Comparison of ENCODE assay signal across 12 cellular contexts in the genomic region with DNA sequence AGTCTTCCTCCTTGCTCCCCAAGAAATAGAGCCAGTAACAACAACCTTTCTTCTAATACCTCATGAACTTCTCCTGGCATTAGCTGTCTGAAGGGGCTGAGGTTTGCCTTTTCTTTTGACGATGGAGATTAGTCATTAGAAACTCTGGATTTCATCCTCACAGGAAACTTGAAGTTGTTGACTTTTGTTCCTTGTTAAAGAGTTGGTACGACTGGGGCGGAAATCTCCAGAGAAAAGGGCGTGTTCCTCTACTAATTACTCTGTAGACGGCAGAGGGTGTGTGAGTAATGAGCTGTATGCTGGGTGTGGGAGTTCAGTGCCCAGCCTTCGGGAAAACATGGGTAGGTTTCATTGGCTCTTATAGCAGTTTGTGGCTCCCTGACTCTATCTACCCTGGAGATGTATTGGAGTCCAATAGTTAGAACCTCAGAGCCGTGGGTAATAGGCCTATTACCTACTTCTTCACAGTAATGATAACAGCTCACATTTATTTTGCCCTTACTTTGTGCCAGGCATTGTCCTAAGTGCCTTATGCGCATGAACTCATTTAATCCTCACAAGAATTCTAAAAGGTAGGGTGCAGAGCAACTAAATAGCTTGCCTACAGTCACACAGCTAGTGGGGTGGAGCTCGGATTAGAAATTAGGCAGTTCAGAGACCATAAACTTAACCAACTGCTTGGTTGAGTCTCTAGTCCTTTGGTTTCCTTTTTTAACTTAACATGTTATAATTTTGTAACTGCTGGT. TPM values are rescaled to one million over a fixed set of nuclear protein-coding genes. Genes with fewer than 3 reads are reported as not detected.
A peak's percentile ranks its signal among the peaks of the same experiment; 100 is the strongest.
DNase-seq lines count a peak whose midpoint lies in the region; ATAC-seq and TF ChIP-seq lines count a peak whose summit lies in the region.
"Had no signal": no experiment of that assay in that cellular context is flagged by ENCODE, and none has a peak within 500 bp of the region (broad histone marks: within the 10 kb centered on the region; RNA-seq: fewer than 3 reads in every experiment).

No MANE protein-coding gene starts in this region.

- no peak overlapping the region for H2AFZ ChIP-seq in GM23338

- peak overlapping the region; percentile 12; the same call in 1 of the 2 replicates for H3K4me2 ChIP-seq in GM23338

- no peaks in the 10 kb centered on the region; the same call in 1 of the 2 replicates for H3K4me1 ChIP-seq in GM23338 (ENCODE audit: insufficient read depth)
- H3K4me1 ChIP-seq: prostate gland had no signal

- H3K27me3 ChIP-seq in GM23338 (ENCODE audit: insufficient read depth): no peaks in the 10 kb centered on the region

- no peak overlapping the region; the same call in 1 of the 2 replicates for H3K27ac Mint-ChIP-seq in GM23338
- no peak overlapping the region for H3K27ac Mint-ChIP-seq in T-helper 2 cell treated with Interferon-gamma antibody and Interleukin-4, amounts not matched to agents 5 μg/mL and 100 μg/mL, for 36 hours
- H3K27ac Mint-ChIP-seq: activated CD4-positive, alpha-beta T cell treated with anti-CD3 and anti-CD28 coated beads, Interleukin-2, amount 10 ng/mL, durations not matched to agents 24 days and 14 days; CD4-positive, alpha-beta T cell had no signal

- no peak overlapping the region for H3K4me3 ChIP-seq in GM23338
- H3K4me3 ChIP-seq: prostate gland had no signal

- DNase-seq in GM23338 (ENCODE audit: low spot score) (no peak), SW480 (ENCODE audit: low spot score) (peak; percentile 14), glomerular visceral epithelial cell (ENCODE audit: extremely low spot score) (peak; percentile 17), renal cortical epithelial cell (ENCODE audit: low read depth) (peak; percentile 90), NCI-H345 (lab: John Stamatoyannopoulos, UW) (no peak), NAMALWA (ENCODE audit: low spot score) (no peak)
- DNase-seq in T-helper 2 cell treated with Interferon-gamma antibody and Interleukin-4, amounts not matched to agents 5 μg/mL and 100 μg/mL, for 36 hours (ENCODE audit: low spot score): no peak
- DNase-seq: activated CD4-positive, alpha-beta T cell treated with anti-CD3 and anti-CD28 coated beads, Interleukin-2, amount 10 ng/mL, durations not matched to agents 24 days and 14 days; CD4-positive, alpha-beta T cell had no signal

- H3F3A ChIP-seq in GM23338 (replicated peaks; ENCODE audit: low read depth): no peaks in the 10 kb centered on the region

- H4K20me1 ChIP-seq in GM23338 (replicated peaks; ENCODE audit: insufficient read depth): no peaks in the 10 kb centered on the region

- no peaks in the 10 kb centered on the region; the same call in 1 of the 2 replicates for H3K79me2 ChIP-seq in GM23338 (replicated peaks; ENCODE audit: insufficient read depth)

- H3K9me2 ChIP-seq in GM23338 (ENCODE audit: insufficient read depth): no peaks in the 10 kb centered on the region

- peaks cover 16% of the 10 kb centered on the region for H3K4me1 Mint-ChIP-seq in GM23338
- no peaks in the 10 kb centered on the region for H3K4me1 Mint-ChIP-seq in T-helper 2 cell treated with Interferon-gamma antibody and Interleukin-4, amounts not matched to agents 5 μg/mL and 100 μg/mL, for 36 hours (ENCODE audit: low read depth)
- H3K4me1 Mint-ChIP-seq: activated CD4-positive, alpha-beta T cell treated with anti-CD3 and anti-CD28 coated beads, Interleukin-2, amount 10 ng/mL, durations not matched to agents 24 days and 14 days had no signal

- peak; percentile 63; the same call in 2 of the 3 replicates for ATAC-seq in GM23338
- ATAC-seq in GM21576 (IDR thresholded peaks at IDR 0.05; ENCODE audit: unreplicated experiment): no peak

- no peak overlapping the region for H3K27ac ChIP-seq in GM23338 (ENCODE audit: low read depth)
- H3K27ac ChIP-seq: prostate gland had no signal

- H3K9me3 Mint-ChIP-seq in GM23338: no peaks in the 10 kb centered on the region
- no peaks in the 10 kb centered on the region for H3K9me3 Mint-ChIP-seq in T-helper 2 cell treated with Interferon-gamma antibody and Interleukin-4, amounts not matched to agents 5 μg/mL and 100 μg/mL, for 36 hours
- H3K9me3 Mint-ChIP-seq: activated CD4-positive, alpha-beta T cell treated with anti-CD3 and anti-CD28 coated beads, Interleukin-2, amount 10 ng/mL, durations not matched to agents 24 days and 14 days; activated naive CD4-positive, alpha-beta T cell treated with anti-CD3 and anti-CD28 coated beads, Interleukin-2, amount 50 U/mL, for 24 hours; CD4-positive, alpha-beta T cell had no signal

- H3K36me3 Mint-ChIP-seq in GM23338 (ENCODE audit: low read depth): no peaks in the 10 kb centered on the region
- peaks cover 8% of the 10 kb centered on the region for H3K36me3 Mint-ChIP-seq in T-helper 2 cell treated with Interferon-gamma antibody and Interleukin-4, amounts not matched to agents 5 μg/mL and 100 μg/mL, for 36 hours (ENCODE audit: low read depth)

- no peaks in the 10 kb centered on the region for H3K36me3 ChIP-seq in GM23338 (ENCODE audit: insufficient read depth)
- H3K36me3 ChIP-seq: prostate gland had no signal

- TF ChIP-seq CTCF in GM23338 (conservative IDR thresholded peaks at IDR 0.05; ENCODE audit: low read depth in 2 of 2): no peak

- H3K4me3 Mint-ChIP-seq in GM23338: no peak overlapping the region
- H3K4me3 Mint-ChIP-seq in T-helper 2 cell treated with Interferon-gamma antibody and Interleukin-4, amounts not matched to agents 5 μg/mL and 100 μg/mL, for 36 hours: no peak overlapping the region
- H3K4me3 Mint-ChIP-seq: activated CD4-positive, alpha-beta T cell treated with anti-CD3 and anti-CD28 coated beads, Interleukin-2, amount 10 ng/mL, durations not matched to agents 24 days and 14 days; activated naive CD4-positive, alpha-beta T cell treated with anti-CD3 and anti-CD28 coated beads, Interleukin-2, amount 50 U/mL, for 24 hours; CD4-positive, alpha-beta T cell had no signal

- H3K27me3 Mint-ChIP-seq in GM23338 (ENCODE audit: insufficient read depth, low read depth, poor library complexity): peaks cover 2% of the 10 kb centered on the region
- H3K27me3 Mint-ChIP-seq in T-helper 2 cell treated with Interferon-gamma antibody and Interleukin-4, amounts not matched to agents 5 μg/mL and 100 μg/mL, for 36 hours (ENCODE audit: low read depth): no peaks in the 10 kb centered on the region
- H3K27me3 Mint-ChIP-seq: activated CD4-positive, alpha-beta T cell treated with anti-CD3 and anti-CD28 coated beads, Interleukin-2, amount 10 ng/mL, durations not matched to agents 24 days and 14 days; activated naive CD4-positive, alpha-beta T cell treated with anti-CD3 and anti-CD28 coated beads, Interleukin-2, amount 50 U/mL, for 24 hours; CD4-positive, alpha-beta T cell had no signal

TF ChIP-seq in GM23338, 12 proteins besides CTCF, POLR2A, EP300 and RAD21 (continues in another document):
- no peak for TF ChIP-seq EZH2phosphoT487 (IDR thresholded peaks at IDR 0.05; ENCODE audit: unreplicated experiment)

RNA-seq across cellular contexts. Expression of a gene that starts 23.4 kb away (rescaled TPM):
- total RNA-seq in GM23338 (2014; rRNA removed; shearing (Covaris generic)): 12.8 and 17.2 TPM in 2 replicates
- 3.2 and 3.4 TPM in 2 replicates for polyA plus RNA-seq in GM23338 (2016; fragmentation: Nextera tagmentation; extraction: Ambion mirVana)
- 12.7 and 17.3 TPM in 2 replicates for total RNA-seq in renal cortical epithelial cell

Comparison
In these comparisons a context has a peak if more than half of its experiments do, and no peak if none do; other contexts are left out.
1. DNase-seq: peak in SW480 (single experiment), glomerular visceral epithelial cell (single experiment) and renal cortical epithelial cell (single experiment); none in GM23338 (single experiment), NCI-H345 (single experiment), NAMALWA (single experiment) and T-helper 2 cell treated with Interferon-gamma antibody and Interleukin-4, amounts not matched to agents 5 μg/mL and 100 μg/mL, for 36 hours (single experiment).